ENCODE assay signal across 9 cellular contexts in genomic region chr10:59006511-59007306, GRCh38.
DNase-seq lines count a peak whose midpoint lies in the region; ATAC-seq, FAIRE-seq and TF ChIP-seq lines count a peak whose summit lies in the region.
"Had no signal": no experiment of that assay in that cellular context is flagged by ENCODE, and none has a peak within 500 bp of the region (broad histone marks: within the 10 kb centered on the region; RNA-seq: fewer than 3 reads in every experiment).

No MANE protein-coding gene starts in this region.

- CTCF ChIA-PET in GM12878 (lab: Yijun Ruan, JAX) = interaction anchor here (0.8 to 4.2 kb wide), 5 partner anchors 11 to 51 kb away, joined by 3 to 20 read pairs (median 8); no protein-coding TSS in a partner anchor

- TF ChIP-seq EP300 in GM12878 (IDR thresholded peaks at IDR 0.05; ENCODE audit: borderline replicate concordance in 1 of 2, control insufficient read depth in 1 of 2, low read depth in 2 of 2, low read length in 2 of 2) = 0 out of 4 replicates have a peak, but pooled peaks of 1 of the 2 experiments have one; percentile 26

- SMC1A ChIA-PET in GM12878 (lab: Charles Lee; ENCODE audit: uncharacterized antibody, unreplicated experiment) = interaction anchor here (0.7 to 15.7 kb wide), 27 partner anchors 6 to 862 kb away, joined by 3 to 222 read pairs (median 4); no protein-coding TSS in a partner anchor

- 10% methylated on average over 4 of the region's 4 CpGs for WGBS in GM12878 (ENCODE audit: insufficient coverage, insufficient replicate concordance, low lambda C conversion rate, missing lambda C conversion rate)
- 42% methylated on average over 4 of the region's 4 CpGs for WGBS in prostate gland

- H3K36me3 ChIP-seq in ACC112 (ENCODE audit: insufficient read depth, low read length) (no peaks in the 10 kb centered on the region), GM12878 (ENCODE audit: control insufficient read depth in 2 of 2, insufficient read depth in 2 of 2, low read length in 1 of 2) (no peaks in the 10 kb centered on the region), kidney epithelial cell (ENCODE audit: control insufficient read depth, insufficient read depth, low read length) (no peaks in the 10 kb centered on the region), prostate gland (no peaks in the 10 kb centered on the region)

- ATAC-seq in HG03060 (IDR thresholded peaks at IDR 0.05; ENCODE audit: low read depth, unreplicated experiment) (peak; percentile 36), GM12878 (peak; percentile 49)
- ATAC-seq: stimulated activated effector memory CD8-positive, alpha-beta T cell treated with anti-CD3 and anti-CD28 coated beads, Interleukin-12 subunit alpha, Interleukin-12 subunit beta, amount 100 ng/mL, for 72 hours had no signal

- DNase-seq in GM12878 (ENCODE audit: low read depth, low spot score) (no peak), kidney epithelial cell (ENCODE audit: low read depth) (peak; percentile 75), NCI-H2196 (lab: John Stamatoyannopoulos, UW; ENCODE audit: unreplicated experiment) (no peak), prostate gland (ENCODE audit: low spot score) (no peak), erythroblast (lab: John Stamatoyannopoulos, UW) (no peak)
- DNase-seq in central memory CD4-positive, alpha-beta T cell = no peak

- peaks cover 5% of the 10 kb centered on the region for H3K4me1 ChIP-seq in ACC112 (ENCODE audit: control insufficient read depth, insufficient read depth, low read length, unreplicated experiment)
- peaks cover 4% of the 10 kb centered on the region for H3K4me1 ChIP-seq in GM12878 (ENCODE audit: control insufficient read depth, insufficient read depth, low read length)
- no peaks in the 10 kb centered on the region for H3K4me1 ChIP-seq in prostate gland (replicated peaks)

- TF ChIP-seq RAD21 in GM12878 (IDR thresholded peaks at IDR 0.05; ENCODE audit: insufficient read depth, low read depth, low read length) = no peak

- TF ChIP-seq CTCF in GM12878 (IDR thresholded peaks at IDR 0.05 in 2 of 3, conservative IDR thresholded peaks at IDR 0.05 in 1 of 3; ENCODE audit: control insufficient read depth in 2 of 3, extremely low read depth in 1 of 3, insufficient read depth in 1 of 3, low read depth in 3 of 3, low read length in 3 of 3) (no peak), kidney epithelial cell (IDR thresholded peaks at IDR 0.05; ENCODE audit: insufficient read depth, low read length, poor library complexity, severe bottlenecking) (no peak), prostate gland (IDR thresholded peaks at IDR 0.05) (no peak)

- H3K4me3 ChIP-seq in ACC112 (ENCODE audit: low read depth, low read length) = no peak overlapping the region
- H3K4me3 ChIP-seq in GM12878 = no peak overlapping the region
- H3K4me3 ChIP-seq in kidney epithelial cell (ENCODE audit: low read depth, low read length) = no peak overlapping the region
- no peak overlapping the region for H3K4me3 ChIP-seq in prostate gland

- no peak for TF ChIP-seq POLR2A in GM12878 (IDR thresholded peaks at IDR 0.05; ENCODE audit: low read depth, low read length)
- no peak for TF ChIP-seq POLR2A in prostate gland (IDR thresholded peaks at IDR 0.05)
- no peak for TF ChIP-seq POLR2A in erythroblast (IDR thresholded peaks at IDR 0.05; ENCODE audit: low read length)

- POLR2A ChIA-PET in GM12878 (lab: Charles Lee) = interaction anchor here (0.8 to 2.0 kb wide), 11 partner anchors 9 to 183 kb away, joined by 3 to 8 read pairs (median 3); no protein-coding TSS in a partner anchor

- H3K9ac ChIP-seq in GM12878 (ENCODE audit: control insufficient read depth, insufficient read depth, low read length) = no peak overlapping the region

- no peak for FAIRE-seq in GM12878 (lab: Jason Lieb, UNC)

- BruUV-seq in GM12878 (replicated peaks; lab: Mats Ljungman, UMichigan) = no TSS peak

- intact Hi-C loops in GM12878 (cut with micrococcal nuclease; ENCODE audit: unreplicated experiment) (no loop called here), prostate gland (cut with DNase I) (no loop called here)

- peak overlapping the region; percentile 77 for H2AFZ ChIP-seq in ACC112 (ENCODE audit: low read length, unreplicated experiment)
- H2AFZ ChIP-seq in GM12878 (ENCODE audit: control insufficient read depth, low read depth, low read length) = no peak overlapping the region

- H3K79me2 ChIP-seq in ACC112 (ENCODE audit: control insufficient read depth, insufficient read depth, low read length, unreplicated experiment) = no peaks in the 10 kb centered on the region
- no peaks in the 10 kb centered on the region for H3K79me2 ChIP-seq in GM12878 (ENCODE audit: control insufficient read depth, insufficient read depth, low read length)

- RAD21 ChIA-PET in GM12878 (lab: Charles Lee; ENCODE audit: unreplicated experiment) = interaction anchor here (0.7 to 17.0 kb wide), 16 partner anchors 10 to 172 kb away, joined by 3 to 223 read pairs (median 4); no protein-coding TSS in a partner anchor

- H3K9me3 ChIP-seq in GM12878 (replicated peaks; ENCODE audit: control insufficient read depth, insufficient read depth, low read length) (no peaks in the 10 kb centered on the region), prostate gland (no peaks in the 10 kb centered on the region)

- no peaks in the 10 kb centered on the region for H4K20me1 ChIP-seq in GM12878 (ENCODE audit: control insufficient read depth, insufficient read depth)

- in situ Hi-C loops in GM12878 (cut with MboI) = no loop called here

- no peaks in the 10 kb centered on the region for H3K27me3 ChIP-seq in ACC112 (ENCODE audit: insufficient read depth, low read length)
- H3K27me3 ChIP-seq in GM12878 (replicated peaks in 1 of 2; ENCODE audit: control insufficient read depth in 2 of 2, insufficient read depth in 2 of 2, low read length in 1 of 2) = no peaks in the 10 kb centered on the region
- H3K27me3 ChIP-seq in kidney epithelial cell (ENCODE audit: control insufficient read depth, insufficient read depth, low read length) = no peaks in the 10 kb centered on the region
- no peaks in the 10 kb centered on the region for H3K27me3 ChIP-seq in prostate gland (replicated peaks; ENCODE audit: insufficient read depth)

- peak overlapping the region; percentile 27; the same call in 1 of the 2 replicates for H3K27ac ChIP-seq in ACC112 (ENCODE audit: low read depth, low read length)
- H3K27ac ChIP-seq in GM12878 (ENCODE audit: control insufficient read depth, insufficient read depth) = no peak overlapping the region
- H3K27ac ChIP-seq in prostate gland = peak overlapping the region in 1 of 2 donors; percentile 63

- H3K4me2 ChIP-seq in GM12878 (ENCODE audit: control insufficient read depth, insufficient read depth) = no peak overlapping the region

TF ChIP-seq in GM12878, 131 proteins besides CTCF, POLR2A, EP300 and RAD21:
- 0 out of 2 replicates have a peak, but pooled peaks have one; percentile 16 for TF ChIP-seq RELB (IDR thresholded peaks at IDR 0.05; ENCODE audit: low read depth)
- peak; percentile 73 for TF ChIP-seq ZNF687 (IDR thresholded peaks at IDR 0.05)
- TF ChIP-seq BHLHE40 (IDR thresholded peaks at IDR 0.05; ENCODE audit: borderline replicate concordance in 1 of 2, low read depth in 2 of 2, low read length in 1 of 2) = peak; percentile 54 to 74; a peak in 3 of 4 replicates
- peak; percentile 41 for TF ChIP-seq IKZF1 (conservative IDR thresholded peaks at IDR 0.05)
- peak; percentile 66 for TF ChIP-seq EED (IDR thresholded peaks at IDR 0.05; ENCODE audit: low read depth)
- TF ChIP-seq IRF4 (IDR thresholded peaks at IDR 0.05; ENCODE audit: low read depth, low read length) = no peak
- no peak for TF ChIP-seq SREBF1 (IDR thresholded peaks at IDR 0.05; ENCODE audit: low read length)
- peak in 1 of 2 experiments; percentile 51; a peak in 2 of 4 replicates for TF ChIP-seq IKZF2 (IDR thresholded peaks at IDR 0.05)
- peak; percentile 77 for TF ChIP-seq RAD51 (IDR thresholded peaks at IDR 0.05)
